8 cellular contexts compared by ENCODE assay signal in the genomic region with DNA sequence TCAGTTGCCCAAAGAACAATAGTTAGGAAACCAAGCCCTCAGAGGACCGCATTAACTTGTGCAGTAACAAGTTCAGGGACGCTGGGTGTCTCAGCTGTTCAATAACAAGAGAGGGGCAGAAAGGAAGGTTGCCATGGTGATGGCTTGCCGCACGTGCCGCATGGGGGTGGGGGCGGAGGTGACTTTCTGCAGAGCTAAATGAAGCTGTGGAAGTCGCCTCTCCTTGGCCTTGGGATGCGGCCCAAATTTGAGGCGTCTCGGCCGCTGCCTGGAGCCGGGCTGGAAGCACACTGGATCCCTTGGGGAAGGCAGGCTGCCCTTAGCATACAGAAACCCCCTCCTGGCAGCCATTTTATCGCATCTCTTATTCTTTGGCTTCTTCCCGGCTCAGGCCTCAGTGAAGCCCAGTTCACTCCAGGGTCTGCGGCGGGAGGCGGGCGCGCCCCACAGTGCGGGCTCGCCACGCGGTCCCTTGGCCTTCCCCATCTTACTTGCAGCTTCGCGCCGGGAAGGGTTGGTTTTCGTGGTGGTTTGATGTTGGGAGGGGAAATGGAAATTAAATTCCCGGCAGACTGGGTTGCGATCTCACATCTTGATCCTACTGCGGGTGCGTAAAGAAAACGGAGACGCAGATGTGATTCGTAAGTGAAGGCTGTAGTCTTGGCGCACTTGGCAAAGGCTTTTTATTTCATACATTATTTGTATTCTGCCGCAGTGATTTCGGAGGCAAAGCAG.
DNase-seq lines count a peak whose midpoint lies in the region; ATAC-seq and TF ChIP-seq lines count a peak whose summit lies in the region.

No MANE protein-coding gene starts in this region.

- H3K27ac ChIP-seq in gastroesophageal sphincter = peak overlapping the region in 3 of 4 donors; percentile 37 to 42 (median 38)

- no peak for TF ChIP-seq EP300 in gastroesophageal sphincter (IDR thresholded peaks at IDR 0.05)

- peaks cover 0 to 5% (median 0%) of the 10 kb centered on the region in 3 donors for H3K9me3 ChIP-seq in gastroesophageal sphincter

- H3K27me3 ChIP-seq in gastroesophageal sphincter = peaks cover 15% of the 10 kb centered on the region

- no peak for TF ChIP-seq POLR2A in gastroesophageal sphincter (IDR thresholded peaks at IDR 0.05)

- ATAC-seq in GM18511 (IDR thresholded peaks at IDR 0.05; ENCODE audit: unreplicated experiment) (peak; percentile 82), gastroesophageal sphincter (peak; percentile 53), GM19023 (IDR thresholded peaks at IDR 0.05; ENCODE audit: unreplicated experiment) (no peak)

- WGBS in gastroesophageal sphincter (ENCODE audit: low coverage in 1 of 2), 2 donors = 3 to 5% methylated on average over 13 to 19 of the region's 37 CpGs

- no peak for TF ChIP-seq CTCF in gastroesophageal sphincter (IDR thresholded peaks at IDR 0.05)

- DNase-seq in NCI-H748 (lab: John Stamatoyannopoulos, UW; ENCODE audit: unreplicated experiment) (peak; percentile 87), occipital lobe (lab: John Stamatoyannopoulos, UW) (peak; percentile 65), NK-92 (lab: John Stamatoyannopoulos, UW; ENCODE audit: unreplicated experiment) (no peak), NOMO-1 treated with DMSO at 0.1 percent for 48 hours (lab: John Stamatoyannopoulos, UW; ENCODE audit: unreplicated experiment) (no peak)
- no peak for DNase-seq in activated CD8-positive, alpha-beta memory T cell treated with anti-CD3 and anti-CD28 coated beads for 24 hours

- H3K4me3 ChIP-seq in gastroesophageal sphincter = peak overlapping the region in 1 of 2 donors; percentile 44

- H3K4me1 ChIP-seq in gastroesophageal sphincter = peaks cover 0 to 7% (median 0%) of the 10 kb centered on the region in 3 donors

- no peaks in the 10 kb centered on the region for H3K36me3 ChIP-seq in gastroesophageal sphincter

Comparison
In these comparisons a context has a peak if more than half of its experiments do, and no peak if none do; other contexts are left out.
1. DNase-seq: peak in NCI-H748 (single experiment) and occipital lobe (single experiment); none in NK-92 (single experiment), NOMO-1 treated with DMSO at 0.1 percent for 48 hours (single experiment) and activated CD8-positive, alpha-beta memory T cell treated with anti-CD3 and anti-CD28 coated beads for 24 hours (single experiment).